ENCODE assay signal across 8 cellular contexts in genomic region chr15:42650208-42651066, GRCh38.
DNase-seq lines count a peak whose midpoint lies in the region; ATAC-seq and TF ChIP-seq lines count a peak whose summit lies in the region.

No MANE protein-coding gene starts in this region.

- intact Hi-C loops in activated naive CD4-positive, alpha-beta T cell treated with anti-CD3 and anti-CD28 coated beads for 36 hours (cut with micrococcal nuclease): loop anchor here (1.0 to 5.0 kb wide), 6 partner anchors 70 to 513 kb away; partner anchors contain the start of genes STARD9 and ZNF106

- H3K4me1 Mint-ChIP-seq in activated naive CD4-positive, alpha-beta T cell treated with anti-CD3 and anti-CD28 coated beads for 36 hours (ENCODE audit: low read depth): no peaks in the 10 kb centered on the region
- H3K4me1 Mint-ChIP-seq in glutamatergic neuron (ENCODE audit: low read depth, unreplicated experiment) (no peaks in the 10 kb centered on the region), progenitor cell of endocrine pancreas (ENCODE audit: low read depth) (no peaks in the 10 kb centered on the region)

- H3K27ac Mint-ChIP-seq in activated naive CD4-positive, alpha-beta T cell treated with anti-CD3 and anti-CD28 coated beads for 36 hours: no peak overlapping the region
- no peak overlapping the region for H3K27ac Mint-ChIP-seq in glutamatergic neuron (ENCODE audit: unreplicated experiment)
- H3K27ac Mint-ChIP-seq in progenitor cell of endocrine pancreas: no peak overlapping the region

- TF ChIP-seq CTCF in glutamatergic neuron (IDR thresholded peaks at IDR 0.05; ENCODE audit: partially characterized antibody, unreplicated experiment) (peak; percentile 47), progenitor cell of endocrine pancreas (IDR thresholded peaks at IDR 0.05; ENCODE audit: unreplicated experiment) (peak; percentile 79)

- CTCF ChIA-PET in activated naive CD4-positive, alpha-beta T cell treated with anti-CD3 and anti-CD28 coated beads for 36 hours (lab: Charles Lee): interaction anchor here (0.7 to 1.0 kb wide), 2 partner anchors 8 to 148 kb away, joined by 3 to 4 read pairs; no protein-coding TSS in a partner anchor

- H3K27me3 Mint-ChIP-seq in activated naive CD4-positive, alpha-beta T cell treated with anti-CD3 and anti-CD28 coated beads for 36 hours (ENCODE audit: low read depth): no peaks in the 10 kb centered on the region
- H3K27me3 Mint-ChIP-seq in glutamatergic neuron (ENCODE audit: unreplicated experiment) (no peaks in the 10 kb centered on the region), progenitor cell of endocrine pancreas (no peaks in the 10 kb centered on the region)

- H3K9me3 Mint-ChIP-seq in activated naive CD4-positive, alpha-beta T cell treated with anti-CD3 and anti-CD28 coated beads for 36 hours: no peaks in the 10 kb centered on the region
- H3K9me3 Mint-ChIP-seq in glutamatergic neuron (ENCODE audit: unreplicated experiment) (no peaks in the 10 kb centered on the region), progenitor cell of endocrine pancreas (ENCODE audit: low read depth) (no peaks in the 10 kb centered on the region)

- ATAC-seq in GM19328 (IDR thresholded peaks at IDR 0.05; ENCODE audit: unreplicated experiment) (peak; percentile 57), HG02840 (IDR thresholded peaks at IDR 0.05; ENCODE audit: low FRiP score, unreplicated experiment) (no peak)

- H3K36me3 Mint-ChIP-seq in activated naive CD4-positive, alpha-beta T cell treated with anti-CD3 and anti-CD28 coated beads for 36 hours (ENCODE audit: low read depth): no peaks in the 10 kb centered on the region
- H3K36me3 Mint-ChIP-seq in glutamatergic neuron (ENCODE audit: unreplicated experiment) (no peaks in the 10 kb centered on the region), progenitor cell of endocrine pancreas (ENCODE audit: insufficient read depth) (no peaks in the 10 kb centered on the region)

- DNase-seq in CD1c-positive myeloid dendritic cell (ENCODE audit: extremely low spot score): peak; percentile 67
- peak; percentile 52 for DNase-seq in LoVo (ENCODE audit: low spot score)
- peak; percentile 55 for DNase-seq in SHP77 treated with DMSO at 0.1 percent for 48 hours (lab: John Stamatoyannopoulos, UW)
- peak; percentile 84 for DNase-seq in activated naive CD4-positive, alpha-beta T cell treated with anti-CD3 and anti-CD28 coated beads for 36 hours
- peak; percentile 62 for DNase-seq in glutamatergic neuron
- peak; percentile 25 for DNase-seq in progenitor cell of endocrine pancreas (ENCODE audit: low spot score, unreplicated experiment)

- H3K4me3 Mint-ChIP-seq in activated naive CD4-positive, alpha-beta T cell treated with anti-CD3 and anti-CD28 coated beads for 36 hours: no peak overlapping the region
- H3K4me3 Mint-ChIP-seq in glutamatergic neuron (ENCODE audit: unreplicated experiment) (no peak overlapping the region), progenitor cell of endocrine pancreas (ENCODE audit: low read depth) (no peak overlapping the region)

Comparison
In these comparisons a context has a peak if more than half of its experiments do, and no peak if none do; other contexts are left out.
1. DNase-seq: peak in every context shown above with its lines; median percentile 84 in activated naive CD4-positive, alpha-beta T cell treated with anti-CD3 and anti-CD28 coated beads for 36 hours; 67 in CD1c-positive myeloid dendritic cell; 62 in glutamatergic neuron; 55 in SHP77 treated with DMSO at 0.1 percent for 48 hours; 52 in LoVo; 25 in progenitor cell of endocrine pancreas.